29 cellular contexts compared by ENCODE assay signal in the genomic region with DNA sequence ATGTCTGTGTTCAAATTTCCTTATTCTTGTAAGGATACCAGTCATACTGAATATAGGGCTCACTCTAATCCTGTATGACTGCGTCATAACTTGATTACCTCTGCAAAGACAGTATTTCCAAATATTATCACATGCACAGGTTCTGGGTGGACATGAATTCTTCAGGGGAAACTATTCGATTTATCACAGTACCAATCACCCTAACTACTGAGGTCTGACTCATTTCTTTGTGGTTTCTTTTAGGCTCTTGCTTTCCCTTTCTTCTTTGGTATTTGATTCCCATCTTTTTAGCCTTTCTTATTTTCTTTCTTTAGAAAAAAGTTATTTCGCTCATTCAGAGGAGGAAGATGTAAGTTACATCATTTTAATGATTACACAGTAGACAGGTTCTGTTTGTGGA. TPM values are rescaled to one million over a fixed set of nuclear protein-coding genes. Genes with fewer than 3 reads are reported as not detected.
A peak's percentile ranks its signal among the peaks of the same experiment; 100 is the strongest.
DNase-seq lines count a peak whose midpoint lies in the region; ATAC-seq, FAIRE-seq and TF ChIP-seq lines count a peak whose summit lies in the region.
"Had no signal": no experiment of that assay in that cellular context is flagged by ENCODE, and none has a peak within 500 bp of the region (broad histone marks: within the 10 kb centered on the region; RNA-seq: fewer than 3 reads in every experiment).

No MANE protein-coding gene starts in this region.

- no TSS peak for BruUV-seq in K562 (replicated peaks; lab: Mats Ljungman, UMichigan)

- ATAC-seq in K562 (no peak), GM18861 (IDR thresholded peaks at IDR 0.05; ENCODE audit: unreplicated experiment) (no peak), heart left ventricle (no peak)
- no peak for ATAC-seq in activated CD4-positive, CD25-positive, alpha-beta regulatory T cell treated with anti-CD3 and anti-CD28 coated beads, Interleukin-2, amount 50 U/mL, for 24 hours
- ATAC-seq: naive thymus-derived CD8-positive, alpha-beta T cell; right cardiac atrium had no signal

- intact Hi-C loops in K562 (cut with micrococcal nuclease): no loop called here
- intact Hi-C loops in heart left ventricle (cut with DNase I): no loop called here

- H3K27me3 ChIP-seq in K562 (ENCODE audit: control insufficient read depth in 2 of 2, insufficient read depth in 2 of 2, low read length in 2 of 2) (no peaks in the 10 kb centered on the region), heart left ventricle (no peaks in the 10 kb centered on the region)
- H3K27me3 ChIP-seq: testis, uterus had no signal

- TF ChIP-seq POLR2A in K562 (conservative IDR thresholded peaks at IDR 0.05): no peak
- no peak for TF ChIP-seq POLR2A in heart left ventricle (IDR thresholded peaks at IDR 0.05)

- no peak for FAIRE-seq in K562 (lab: Jason Lieb, UNC)
- FAIRE-seq: G401.6, GM18507, H1 had no signal

- no peak overlapping the region for H2AFZ ChIP-seq in K562 (ENCODE audit: low read depth, low read length)

- H3K9ac ChIP-seq in K562 (ENCODE audit: insufficient read depth in 1 of 2, low read depth in 2 of 2, low read length in 2 of 2): no peak overlapping the region

- H3K27ac ChIP-seq in K562 (ENCODE audit: extremely low read depth, low read depth, low read length): no peak overlapping the region
- no peak overlapping the region for H3K27ac ChIP-seq in heart left ventricle
- H3K27ac ChIP-seq: epithelial cell of prostate, testis, uterus had no signal

- in situ Hi-C loops in K562 (cut with MboI): no loop called here

- TF ChIP-seq CTCF in K562 (IDR thresholded peaks at IDR 0.05 in 2 of 3, conservative IDR thresholded peaks at IDR 0.05 in 1 of 3; ENCODE audit: insufficient read depth in 2 of 3, low read depth in 1 of 3, low read length in 3 of 3): no peak
- no peak for TF ChIP-seq CTCF in heart left ventricle (IDR thresholded peaks at IDR 0.05)

- no peak overlapping the region for H3K4me2 ChIP-seq in K562 (ENCODE audit: insufficient read depth, low read length)

- H3K4me3 ChIP-seq in K562 (no peak overlapping the region), heart left ventricle (no peak overlapping the region)
- H3K4me3 ChIP-seq: testis, uterus had no signal

- H3K9me1 ChIP-seq in K562 (ENCODE audit: control insufficient read depth, insufficient read depth, low read length): no peaks in the 10 kb centered on the region

- no peak for TF ChIP-seq RAD21 in K562 (CRISPR knock-in tag; conservative IDR thresholded peaks at IDR 0.05 in 1 of 2, IDR thresholded peaks at IDR 0.05 in 1 of 2)

- CTCF ChIA-PET in K562 (lab: Yijun Ruan, JAX; ENCODE audit: low intra/inter-chr PET ratio): no interaction called here

- no peaks in the 10 kb centered on the region for H3K9me3 ChIP-seq in K562 (replicated peaks; ENCODE audit: control insufficient read depth, insufficient read depth, low read depth, low read length)
- H3K9me3 ChIP-seq in heart left ventricle: no peaks in the 10 kb centered on the region
- H3K9me3 ChIP-seq: testis, uterus had no signal

- H4K20me1 ChIP-seq in K562 (replicated peaks; ENCODE audit: control insufficient read depth, insufficient read depth, low read length): no peaks in the 10 kb centered on the region

- no peaks in the 10 kb centered on the region for H3K79me2 ChIP-seq in K562 (ENCODE audit: control insufficient read depth, insufficient read depth, low read length)

- H3K4me1 ChIP-seq in K562 (replicated peaks in 1 of 2; ENCODE audit: control insufficient read depth in 2 of 2, insufficient read depth in 2 of 2, low read length in 2 of 2) (no peaks in the 10 kb centered on the region), heart left ventricle (no peaks in the 10 kb centered on the region)
- H3K4me1 ChIP-seq: testis, uterus had no signal

- DNase-seq in Daoy (ENCODE audit: low read depth) (peak; percentile 30), M059J (ENCODE audit: low read depth) (peak; percentile 20), K562 (ENCODE audit: extremely low read depth in 1 of 4, low spot score in 3 of 4) (no peak), kidney tubule cell (ENCODE audit: low spot score) (peak; percentile 39), AML-193 (lab: John Stamatoyannopoulos, UW) (no peak), heart left ventricle (no peak)
- DNase-seq: activated naive CD4-positive, alpha-beta T cell treated with anti-CD3 and anti-CD28 coated beads for 36 hours; amniotic stem cell; caudate nucleus; foreskin melanocyte; hypothalamus; midbrain; naive thymus-derived CD8-positive, alpha-beta T cell; NCI-H1092 treated with DMSO at 0.1 percent for 48 hours; NCI-H187 treated with DMSO at 0.1 percent for 48 hours; NCI-H69; right cardiac atrium; stimulated activated CD4-positive, alpha-beta T cell treated with anti-CD3 and anti-CD28 coated beads, Interleukin-12 subunit alpha, Interleukin-12 subunit beta, amount 100 ng/mL, for 4 hours; stimulated activated CD4-positive, alpha-beta T cell treated with anti-CD3 and anti-CD28 coated beads, Interleukin-4, amount 100 ng/mL, for 24 hours; stimulated activated naive CD4-positive, alpha-beta T cell treated with Interleukin-2 at 50 U/mL for 16 hours; testis; uterus had no signal

- POLR2A ChIA-PET in K562 (lab: Yijun Ruan, JAX): no interaction called here

- H3K36me3 ChIP-seq in K562 (ENCODE audit: control insufficient read depth, insufficient read depth, low read length) (no peaks in the 10 kb centered on the region), heart left ventricle (no peaks in the 10 kb centered on the region)
- H3K36me3 ChIP-seq: uterus, WERI-Rb-1 had no signal

- TF ChIP-seq EP300 in K562 (IDR thresholded peaks at IDR 0.05; ENCODE audit: low read length): no peak

- 0% methylated on average over 3 of the region's 3 CpGs for WGBS in K562 (ENCODE audit: insufficient coverage, low coverage, missing lambda C conversion rate)
- WGBS in heart left ventricle, 4 donors: 76 to 83% (median 79%) methylated on average over 3 of the region's 3 CpGs

TF ChIP-seq in K562, 482 proteins besides CTCF, POLR2A, EP300 and RAD21:
- no peak for TF ChIP-seq KDM2B (CRISPR knock-in tag; IDR thresholded peaks at IDR 0.05)
- TF ChIP-seq MTA3 (IDR thresholded peaks at IDR 0.05; ENCODE audit: borderline replicate concordance): no peak
- TF ChIP-seq ZNF146 (CRISPR knock-in tag; IDR thresholded peaks at IDR 0.05; ENCODE audit: unreplicated experiment): no peak
- TF ChIP-seq FOSL1 (tag; conservative IDR thresholded peaks at IDR 0.05): peak; percentile 77
- TF ChIP-seq ETV1 (tag; conservative IDR thresholded peaks at IDR 0.05; ENCODE audit: low read depth): no peak
- no peak for TF ChIP-seq ZNF584 (CRISPR knock-in tag; IDR thresholded peaks at IDR 0.05; ENCODE audit: low read depth)
TF ChIP-seq in K562: peak in this region for 1.

RNA-seq across cellular contexts. Expression of a gene that starts 40.3 kb away (rescaled TPM):
- total RNA-seq in Daoy (2014; rRNA removed; shearing (Covaris generic)): 8.2 and 8.6 TPM in 2 replicates
- not detected in 2 replicates for total RNA-seq in M059J (2014; rRNA removed; shearing (Covaris generic))
- total RNA-seq in K562 (2011; cell fraction: chromatin; rRNA removed; ENCODE audit: low replicate concordance): 48.3 and 55.1 TPM in 2 replicates
- 26.8 and 27.0 TPM in 2 replicates for total RNA-seq in K562 (2011; cell fraction: nucleolus; rRNA removed)
- 29.4 and 61.1 TPM in 2 replicates for total RNA-seq in K562 (2011; cell fraction: nucleoplasm; rRNA removed)
- total RNA-seq in K562 (2014; rRNA removed) (22.0 and 22.7 TPM in 2 replicates), K562 (2014; rRNA removed; fragmentation: Illumina TruSeq; extraction: Trizol) (18.3 and 21.1 TPM in 2 replicates), K562 (2015; rRNA removed; fragmentation: Illumina TruSeq; extraction: Trizol) (18.1 and 20.7 TPM in 2 replicates), K562 (2021) (28.0 and 32.9 TPM in 2 replicates), heart left ventricle (10 to 100 TPM in 1 of 9 donors, 1 to 10 TPM in 8; 1.3 to 14.9 (median 3.8) TPM)
- polyA plus RNA-seq in K562 (2011; rRNA removed) (36.1 and 41.4 TPM in 2 replicates), K562 (2014; fragmentation: Illumina TruSeq; extraction: Trizol) (17.6 and 22.8 TPM in 2 replicates), K562 (2014; fragmentation: Nextera tagmentation; extraction: Ambion mirVana) (1 to 10 TPM; 4.0 to 4.8 TPM), K562 (2014; rRNA removed) (19.2 and 26.8 TPM in 2 replicates), heart left ventricle (1 to 10 TPM; 1.7 to 2.1 TPM)
- 32.0 and 43.8 TPM in 2 replicates for polyA plus RNA-seq in K562 (2011; cell fraction: cytosol; rRNA removed)
- polyA plus RNA-seq in K562 (2011; cell fraction: nucleus; rRNA removed): 78.3 and 79.7 TPM in 2 replicates
- 18.2 and 18.7 TPM in 2 replicates for polyA plus RNA-seq in K562 (2012)
- polyA minus RNA-seq in K562 (2011; rRNA and poly(A)+ RNA removed): 71.1 and 83.2 TPM in 2 replicates
- 24.1 and 25.9 TPM in 2 replicates for polyA minus RNA-seq in K562 (2011; cell fraction: cytosol; rRNA and poly(A)+ RNA removed)
- polyA minus RNA-seq in K562 (2011; cell fraction: nucleus; rRNA and poly(A)+ RNA removed): 79.0 and 112 TPM in 2 replicates
- total RNA-seq: activated naive CD4-positive, alpha-beta T cell treated with anti-CD3 and anti-CD28 coated beads for 36 hours; H1; naive thymus-derived CD8-positive, alpha-beta T cell had no signal
- polyA plus RNA-seq: naive thymus-derived CD8-positive, alpha-beta T cell had no signal

Comparison
In these comparisons a context has a peak if more than half of its experiments do, and no peak if none do; other contexts are left out.
1. DNase-seq: peak in Daoy (single experiment), M059J (single experiment) and kidney tubule cell (single experiment); none in K562 (0 of 4), AML-193 (0 of 2) and heart left ventricle (0 of 5).